8 cellular contexts compared by ENCODE assay signal in genomic region chr12:91577586-91578539, GRCh38.
DNase-seq lines count a peak whose midpoint lies in the region; FAIRE-seq and TF ChIP-seq lines count a peak whose summit lies in the region.

No MANE protein-coding gene starts in this region.

- H3K4me3 ChIP-seq in hepatocyte (no peak overlapping the region), subcutaneous abdominal adipose tissue (ENCODE audit: low read depth in 1 of 5, low read length in 5 of 5) (peak overlapping the region; percentile 37 to 66 (median 51))

- peak; percentile 68 for TF ChIP-seq CTCF in hepatocyte (IDR thresholded peaks at IDR 0.05; ENCODE audit: poor library complexity)

- WGBS in hepatocyte (ENCODE audit: low lambda C conversion rate, missing lambda C conversion rate), result 47% methylated on average over 7 of the region's 7 CpGs

- H3K4me2 ChIP-seq in hepatocyte, result peak overlapping the region; percentile 58

- peak overlapping the region; percentile 17 to 66 (median 57) for H3K9ac ChIP-seq in subcutaneous abdominal adipose tissue (ENCODE audit: low read length in 5 of 5)

- no peaks in the 10 kb centered on the region for H3K79me2 ChIP-seq in hepatocyte

- H2AFZ ChIP-seq in hepatocyte, result peak overlapping the region; percentile 25

- no peaks in the 10 kb centered on the region for H3K36me3 ChIP-seq in hepatocyte (replicated peaks; ENCODE audit: insufficient read depth, low read depth)
- H3K36me3 ChIP-seq in subcutaneous abdominal adipose tissue (ENCODE audit: control insufficient read depth in 5 of 5, insufficient read depth in 5 of 5, low read length in 5 of 5), result no peaks in the 10 kb centered on the region

- H3K4me1 ChIP-seq in hepatocyte (ENCODE audit: insufficient read depth), result no peaks in the 10 kb centered on the region
- H3K4me1 ChIP-seq in subcutaneous abdominal adipose tissue (ENCODE audit: control insufficient read depth in 5 of 5, insufficient read depth in 5 of 5, low read length in 5 of 5), result peaks cover 2 to 10% (median 5%) of the 10 kb centered on the region in 5 donors

- no peaks in the 10 kb centered on the region for H3K9me2 ChIP-seq in hepatocyte (replicated peaks; ENCODE audit: insufficient read depth)

- H3K27ac ChIP-seq in hepatocyte (no peak overlapping the region), subcutaneous abdominal adipose tissue (ENCODE audit: low read depth, low read length) (no peak overlapping the region)

- H3K9me3 ChIP-seq in hepatocyte (ENCODE audit: low read depth) (no peaks in the 10 kb centered on the region), subcutaneous abdominal adipose tissue (ENCODE audit: control insufficient read depth in 5 of 5, low read length in 5 of 5) (no peaks in the 10 kb centered on the region)

- no peaks in the 10 kb centered on the region for H4K20me1 ChIP-seq in hepatocyte (ENCODE audit: insufficient read depth, poor library complexity, severe bottlenecking)

- DNase-seq in NCI-H2171 treated with DMSO at 0.1 percent for 48 hours (lab: John Stamatoyannopoulos, UW), result peak; percentile 35
- DNase-seq in NCI-H2171 (lab: John Stamatoyannopoulos, UW), result no peak
- no peak for DNase-seq in H54 (ENCODE audit: insufficient read length, low spot score)
- peak; percentile 45 for DNase-seq in NCI-H2227 (lab: John Stamatoyannopoulos, UW; ENCODE audit: unreplicated experiment)
- DNase-seq in astrocyte of the hippocampus (ENCODE audit: low read depth, low spot score), result peak; percentile 21
- peak; percentile 12 for DNase-seq in hepatocyte (ENCODE audit: low spot score)
- DNase-seq in activated effector memory CD4-positive, alpha-beta T cell treated with Interleukin-2 at 50 U/mL for 16 hours, result no peak

- H3K27me3 ChIP-seq in hepatocyte (no peaks in the 10 kb centered on the region), subcutaneous abdominal adipose tissue (ENCODE audit: control insufficient read depth in 5 of 5, insufficient read depth in 4 of 5, low read length in 5 of 5) (no peaks in the 10 kb centered on the region)

- FAIRE-seq in H54 (lab: Jason Lieb, UNC), result peak; percentile 93

- no peak for TF ChIP-seq POLR2A in H54 (IDR thresholded peaks at IDR 0.05; ENCODE audit: low read depth, low read length)

Comparison
In these comparisons a context has a peak if more than half of its experiments do, and no peak if none do; other contexts are left out.
1. DNase-seq: peak in NCI-H2171 treated with DMSO at 0.1 percent for 48 hours (single experiment), NCI-H2227 (single experiment), astrocyte of the hippocampus (single experiment) and hepatocyte (single experiment); none in NCI-H2171 (single experiment), H54 (single experiment) and activated effector memory CD4-positive, alpha-beta T cell treated with Interleukin-2 at 50 U/mL for 16 hours (single experiment).